ENCODE assay signal across 17 cellular contexts in the genomic region with DNA sequence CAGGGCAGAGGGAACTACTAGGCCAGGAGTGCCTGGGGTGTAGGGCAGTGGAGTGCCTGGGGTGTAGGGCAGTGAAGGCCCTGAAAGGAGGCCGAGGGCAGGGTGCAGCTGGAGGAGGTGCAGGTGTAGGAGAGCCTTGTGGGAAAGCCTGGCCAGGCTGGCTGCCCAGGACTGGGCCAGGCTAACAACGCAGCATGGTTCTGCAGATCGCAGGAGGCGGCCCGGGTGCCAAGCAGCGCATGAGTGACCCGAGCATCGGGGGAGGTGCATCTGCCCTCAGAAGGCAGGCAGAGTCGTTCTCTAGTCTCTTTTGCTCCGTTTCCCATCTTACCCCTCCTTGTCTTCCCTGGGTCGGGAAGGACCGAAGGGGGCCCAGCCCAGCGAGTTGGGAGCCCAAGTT.
DNase-seq lines count a peak whose midpoint lies in the region; ATAC-seq and TF ChIP-seq lines count a peak whose summit lies in the region.
"Had no signal": no experiment of that assay in that cellular context is flagged by ENCODE, and none has a peak within 500 bp of the region (broad histone marks: within the 10 kb centered on the region; RNA-seq: fewer than 3 reads in every experiment).

No MANE protein-coding gene starts in this region.

- peak overlapping the region; percentile 61 for H4K91ac ChIP-seq in neuronal stem cell (ENCODE audit: low read depth, low read length, poor library complexity)

- H3K79me1 ChIP-seq in neuronal stem cell (ENCODE audit: low read depth, low read length) = no peaks in the 10 kb centered on the region

- H2BK12ac ChIP-seq in neuronal stem cell (ENCODE audit: low read length) = peak overlapping the region; percentile 78

- H3K27me3 Mint-ChIP-seq in natural killer cell treated with Interleukin-12 subunit alpha and Interleukin-12 subunit beta and Interleukin-15 and Interleukin-18, amount 100 ng/mL, for 72 hours = peaks cover 23 to 27% of the 10 kb centered on the region in 2 donors
- H3K27me3 Mint-ChIP-seq in natural killer cell (ENCODE audit: low read depth in 2 of 2) (peaks cover 19 to 27% of the 10 kb centered on the region in 2 donors), GM23338 (ENCODE audit: insufficient read depth, low read depth, poor library complexity) (peaks cover 2% of the 10 kb centered on the region)

- H3K4me1 Mint-ChIP-seq in natural killer cell treated with Interleukin-12 subunit alpha and Interleukin-12 subunit beta and Interleukin-15 and Interleukin-18, amount 100 ng/mL, for 72 hours (ENCODE audit: low read depth in 2 of 2) = no peaks in the 10 kb centered on the region
- H3K4me1 Mint-ChIP-seq in natural killer cell = no peaks in the 10 kb centered on the region
- H3K4me1 Mint-ChIP-seq in GM23338 = peaks cover 25% of the 10 kb centered on the region
- H3K4me1 Mint-ChIP-seq: CD14-positive monocyte; CD8-positive, alpha-beta memory T cell had no signal

- intact Hi-C loops in natural killer cell (cut with micrococcal nuclease) = no loop called here

- H3K4me1 ChIP-seq in GM23338 (ENCODE audit: insufficient read depth) (peaks cover 5% of the 10 kb centered on the region; the same call in 1 of the 2 replicates), neuronal stem cell (ENCODE audit: control insufficient read depth in 2 of 2, insufficient read depth in 1 of 2, low read depth in 1 of 2, low read length in 2 of 2) (peaks cover 0 to 19% of the 10 kb centered on the region in 2 donors)

- no peaks in the 10 kb centered on the region for H3K9me3 Mint-ChIP-seq in natural killer cell treated with Interleukin-12 subunit alpha and Interleukin-12 subunit beta and Interleukin-15 and Interleukin-18, amount 100 ng/mL, for 72 hours
- H3K9me3 Mint-ChIP-seq in natural killer cell (no peaks in the 10 kb centered on the region), GM23338 (no peaks in the 10 kb centered on the region)
- H3K9me3 Mint-ChIP-seq: CD4-positive, alpha-beta T cell; CD8-positive, alpha-beta memory T cell had no signal

- H2AK5ac ChIP-seq in neuronal stem cell (ENCODE audit: low read depth, low read length) = peak overlapping the region; percentile 61

- H3K4me3 ChIP-seq in GM23338 (no peak overlapping the region), neuronal stem cell (ENCODE audit: low read length in 2 of 2) (peak overlapping the region in 1 of 2 donors; percentile 53)
- H3K4me3 ChIP-seq: GM12878 had no signal

- H3K9ac ChIP-seq in neuronal stem cell (ENCODE audit: low read depth, low read length, poor library complexity) = no peak overlapping the region

- H3K4ac ChIP-seq in neuronal stem cell (ENCODE audit: low read length) = no peak overlapping the region

- H3K27me3 ChIP-seq in GM23338 (ENCODE audit: insufficient read depth) (no peaks in the 10 kb centered on the region), neuronal stem cell (ENCODE audit: control insufficient read depth in 3 of 3, insufficient read depth in 3 of 3, low read depth in 1 of 3, low read length in 3 of 3) (peaks cover 0 to 10% (median 0%) of the 10 kb centered on the region in 3 experiments)

- no peak overlapping the region for H3K4me3 Mint-ChIP-seq in natural killer cell treated with Interleukin-12 subunit alpha and Interleukin-12 subunit beta and Interleukin-15 and Interleukin-18, amount 100 ng/mL, for 72 hours
- H3K4me3 Mint-ChIP-seq in natural killer cell = no peak overlapping the region
- H3K4me3 Mint-ChIP-seq in GM23338 = no peak overlapping the region
- H3K4me3 Mint-ChIP-seq: CD14-positive monocyte; CD4-positive, alpha-beta T cell; CD8-positive, alpha-beta memory T cell had no signal

- no peak overlapping the region for H3K14ac ChIP-seq in neuronal stem cell (ENCODE audit: low read length)

- no peaks in the 10 kb centered on the region for H3K79me2 ChIP-seq in GM23338 (replicated peaks; ENCODE audit: insufficient read depth)

- WGBS in neuronal stem cell (ENCODE audit: extremely low coverage in 2 of 2, insufficient read length in 2 of 2, insufficient replicate concordance in 1 of 2), 2 donors = no CpG with 5 or more reads among the region's 13 CpGs

- H2BK120ac ChIP-seq in neuronal stem cell (ENCODE audit: low read depth, low read length) = peak overlapping the region; percentile 14

- H3K18ac ChIP-seq in neuronal stem cell (ENCODE audit: low read length) = peak overlapping the region; percentile 67

- H4K8ac ChIP-seq in neuronal stem cell (ENCODE audit: low read depth, low read length) = no peak overlapping the region

- H3K36me3 ChIP-seq in GM23338 (ENCODE audit: insufficient read depth) (no peaks in the 10 kb centered on the region), neuronal stem cell (replicated peaks in 1 of 2; ENCODE audit: control insufficient read depth in 2 of 2, insufficient read depth in 2 of 2, low read length in 2 of 2) (no peaks in the 10 kb centered on the region)

- peak; percentile 25 to 37 for ATAC-seq in natural killer cell treated with Interleukin-12 subunit alpha and Interleukin-12 subunit beta and Interleukin-15 and Interleukin-18, amount 100 ng/mL, for 72 hours
- ATAC-seq in natural killer cell = no peak
- peak; percentile 21; the same call in 2 of the 3 replicates for ATAC-seq in GM23338
- ATAC-seq in GM19023 (IDR thresholded peaks at IDR 0.05; ENCODE audit: unreplicated experiment) = no peak
- ATAC-seq in GM21515 (IDR thresholded peaks at IDR 0.05; ENCODE audit: unreplicated experiment) = no peak
- ATAC-seq: GM12878 had no signal

- TF ChIP-seq CTCF in natural killer cell (IDR thresholded peaks at IDR 0.05) (no peak), GM23338 (conservative IDR thresholded peaks at IDR 0.05; ENCODE audit: low read depth in 2 of 2) (no peak)

- no peak overlapping the region for H2BK15ac ChIP-seq in neuronal stem cell (ENCODE audit: low read length)

- no peak overlapping the region for H2BK5ac ChIP-seq in neuronal stem cell (ENCODE audit: low read length)

- no peak overlapping the region for H3K27ac Mint-ChIP-seq in natural killer cell treated with Interleukin-12 subunit alpha and Interleukin-12 subunit beta and Interleukin-15 and Interleukin-18, amount 100 ng/mL, for 72 hours
- H3K27ac Mint-ChIP-seq in natural killer cell (no peak overlapping the region), GM23338 (no peak overlapping the region)
- H3K27ac Mint-ChIP-seq: CD4-positive, alpha-beta T cell; CD8-positive, alpha-beta memory T cell had no signal

- H3K27ac ChIP-seq in GM23338 (ENCODE audit: low read depth) = no peak overlapping the region
- H3K27ac ChIP-seq in neuronal stem cell (replicated peaks; ENCODE audit: low read length) = no peak overlapping the region

- no peak for DNase-seq in natural killer cell treated with Interleukin-12 subunit alpha and Interleukin-12 subunit beta and Interleukin-15 and Interleukin-18, amount 100 ng/mL, for 72 hours (ENCODE audit: low spot score)
- DNase-seq in natural killer cell (no peak), GM23338 (ENCODE audit: low spot score) (no peak), neuronal stem cell (ENCODE audit: low spot score) (no peak), cerebellar nuclear complex (lab: John Stamatoyannopoulos, UW) (no peak)
- DNase-seq: CD4-positive, alpha-beta T cell; CD8-positive, alpha-beta memory T cell; DMS 273 treated with DMSO at 0.1 percent for 48 hours; DMS79; EL; GDM1; H7; HCEC 1CT had no signal

- no peak overlapping the region for H3K4me2 ChIP-seq in GM23338
- H3K4me2 ChIP-seq in neuronal stem cell (ENCODE audit: insufficient read depth, low read length, poor library complexity, severe bottlenecking) = no peak overlapping the region

- H3K23ac ChIP-seq in neuronal stem cell (ENCODE audit: low read depth, low read length, poor library complexity) = peak overlapping the region; percentile 18

- no peaks in the 10 kb centered on the region for H4K20me1 ChIP-seq in GM23338 (replicated peaks; ENCODE audit: insufficient read depth)

- no peaks in the 10 kb centered on the region for H3K9me3 ChIP-seq in neuronal stem cell (replicated peaks in 1 of 2; ENCODE audit: control insufficient read depth in 2 of 2, insufficient read depth in 1 of 2, low read depth in 1 of 2, low read length in 2 of 2)

- no peak overlapping the region for H2AFZ ChIP-seq in GM23338
- no peak overlapping the region for H2AFZ ChIP-seq in neuronal stem cell (ENCODE audit: low read length)

- H3F3A ChIP-seq in GM23338 (replicated peaks; ENCODE audit: low read depth) = no peaks in the 10 kb centered on the region

- H3K36me3 Mint-ChIP-seq in natural killer cell treated with Interleukin-12 subunit alpha and Interleukin-12 subunit beta and Interleukin-15 and Interleukin-18, amount 100 ng/mL, for 72 hours = no peaks in the 10 kb centered on the region
- no peaks in the 10 kb centered on the region for H3K36me3 Mint-ChIP-seq in natural killer cell
- H3K36me3 Mint-ChIP-seq in GM23338 (ENCODE audit: low read depth) = no peaks in the 10 kb centered on the region
- H3K36me3 Mint-ChIP-seq: CD14-positive monocyte; CD8-positive, alpha-beta memory T cell had no signal

- H3K9me2 ChIP-seq in GM23338 (ENCODE audit: insufficient read depth) = no peaks in the 10 kb centered on the region

TF ChIP-seq in GM23338, 12 proteins besides CTCF, POLR2A, EP300 and RAD21 (continues in another document):
- no peak for TF ChIP-seq ZNF331 (CRISPR knock-in tag; IDR thresholded peaks at IDR 0.05; ENCODE audit: low read depth)
- no peak for TF ChIP-seq EZH2 (IDR thresholded peaks at IDR 0.05; ENCODE audit: low read depth, unreplicated experiment)
- no peak for TF ChIP-seq ETS1 (IDR thresholded peaks at IDR 0.05)
- TF ChIP-seq CREB1 (CRISPR knock-in tag; IDR thresholded peaks at IDR 0.05; ENCODE audit: low read depth) = no peak

Comparison
In these comparisons a context has a peak if more than half of its experiments do, and no peak if none do; other contexts are left out.
1. ATAC-seq: peak in natural killer cell treated with Interleukin-12 subunit alpha and Interleukin-12 subunit beta and Interleukin-15 and Interleukin-18, amount 100 ng/mL, for 72 hours (2 of 2) and GM23338 (single experiment); none in natural killer cell (0 of 3), GM19023 (single experiment) and GM21515 (single experiment).